12 cellular contexts compared by ENCODE assay signal in the genomic region with DNA sequence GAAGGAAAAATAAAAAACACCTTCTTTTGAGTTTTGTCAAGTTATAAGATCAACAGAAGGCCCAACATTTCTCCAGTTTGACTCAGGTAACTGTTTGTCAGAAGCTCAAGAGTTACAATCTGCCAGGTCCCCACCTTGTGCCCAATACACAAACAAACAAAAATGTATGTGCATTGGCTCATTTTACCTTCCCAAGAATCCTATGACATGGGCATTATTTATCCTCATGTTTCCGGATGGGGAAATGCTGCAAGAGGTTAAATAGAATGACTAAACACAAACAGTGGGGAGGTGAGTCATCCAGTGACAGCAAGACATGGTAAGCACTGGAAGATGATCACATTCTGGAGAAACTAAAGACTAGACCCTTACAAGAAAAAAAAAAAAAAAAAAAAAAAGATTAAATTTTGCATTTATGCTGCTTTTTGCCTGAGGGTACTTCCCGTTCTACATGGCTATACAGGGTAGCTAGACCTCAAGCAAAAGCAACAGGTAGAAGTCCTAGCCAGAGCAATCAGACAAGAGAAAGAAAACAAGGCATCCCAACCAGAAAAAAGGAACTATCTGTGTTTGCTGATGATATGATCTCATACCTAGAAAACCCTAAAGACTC. TPM values are rescaled to one million over a fixed set of nuclear protein-coding genes. Genes with fewer than 3 reads are reported as not detected.
DNase-seq lines count a peak whose midpoint lies in the region; ATAC-seq and TF ChIP-seq lines count a peak whose summit lies in the region.
"Had no signal": no experiment of that assay in that cellular context is flagged by ENCODE, and none has a peak within 500 bp of the region (broad histone marks: within the 10 kb centered on the region; RNA-seq: fewer than 3 reads in every experiment).

No MANE protein-coding gene starts in this region.

- H3K4me3 ChIP-seq in mesodermal cell (ENCODE audit: extremely low read depth, insufficient read depth, low read length, poor library complexity, severe bottlenecking): no peak overlapping the region
- H3K4me3 ChIP-seq: dorsolateral prefrontal cortex, lower lobe of right lung had no signal

- no TSS peak for BruUV-seq in Calu3 (replicated peaks; lab: Mats Ljungman, UMichigan)

- DNase-seq in Calu3: peak; percentile 58
- DNase-seq in M059J (ENCODE audit: low read depth): peak; percentile 98
- peak; percentile 69 for DNase-seq in astrocyte of the hippocampus (ENCODE audit: low read depth, low spot score)
- DNase-seq in Kasumi-1 (lab: John Stamatoyannopoulos, UW): no peak
- no peak for DNase-seq in KG1 (lab: John Stamatoyannopoulos, UW)
- DNase-seq: dorsolateral prefrontal cortex, lower lobe of right lung, NCI-H748 treated with DMSO at 0.1 percent for 48 hours had no signal

- H3K9me3 Mint-ChIP-seq in Calu3 (ENCODE audit: low read depth, unreplicated experiment): no peaks in the 10 kb centered on the region

- CTCF ChIA-PET in Calu3 (lab: Charles Lee): no interaction called here

- H3K4me1 ChIP-seq in mesodermal cell (ENCODE audit: control insufficient read depth, insufficient read depth, low read length, poor library complexity, severe bottlenecking): peaks cover 8% of the 10 kb centered on the region
- H3K4me1 ChIP-seq: lower lobe of right lung had no signal

- peaks cover 23% of the 10 kb centered on the region for H3K36me3 Mint-ChIP-seq in Calu3 (ENCODE audit: insufficient read depth, unreplicated experiment)

- 100% methylated on average over 1 of the region's 2 CpGs; no CpG with 5 or more reads in 1 of the 2 experiments for WGBS in mesodermal cell (ENCODE audit: insufficient coverage in 2 of 2), 2 experiments

- H3K36me3 ChIP-seq in mesodermal cell (ENCODE audit: control insufficient read depth, insufficient read depth, low read length): peaks cover 33% of the 10 kb centered on the region

- H3K27me3 Mint-ChIP-seq in Calu3 (ENCODE audit: unreplicated experiment): no peaks in the 10 kb centered on the region

- peaks cover 4% of the 10 kb centered on the region for H3K9me3 ChIP-seq in mesodermal cell (ENCODE audit: control insufficient read depth, low read length)
- H3K9me3 ChIP-seq: lower lobe of right lung had no signal

- H3K4me1 Mint-ChIP-seq in Calu3 (ENCODE audit: low read depth, unreplicated experiment): peaks cover 29% of the 10 kb centered on the region

- no peak for TF ChIP-seq CTCF in Calu3 (IDR thresholded peaks at IDR 0.05; ENCODE audit: unreplicated experiment)

- no peak overlapping the region for H3K4me3 Mint-ChIP-seq in Calu3 (ENCODE audit: low read depth, unreplicated experiment)

- peak overlapping the region; percentile 32 for H3K27ac ChIP-seq in mesodermal cell (ENCODE audit: low read depth, low read length, severe bottlenecking)
- H3K27ac ChIP-seq: dorsolateral prefrontal cortex, lower lobe of right lung had no signal

- ATAC-seq in GM21390 (IDR thresholded peaks at IDR 0.05; ENCODE audit: unreplicated experiment): no peak
- no peak for ATAC-seq in GM18861 (IDR thresholded peaks at IDR 0.05; ENCODE audit: unreplicated experiment)
- ATAC-seq: lower lobe of right lung had no signal

- intact Hi-C loops in Calu3 (cut with micrococcal nuclease; ENCODE audit: unreplicated experiment): loop anchor here (2.0 to 10.0 kb wide), 2 partner anchors 55 to 183 kb away; no protein-coding TSS in a partner anchor

- peak overlapping the region; percentile 76 for H3K27ac Mint-ChIP-seq in Calu3 (ENCODE audit: unreplicated experiment)

RNA-seq across cellular contexts. Expression of gene ANKRD60, which starts 23.6 kb away (rescaled TPM):
- not detected in 2 replicates for total RNA-seq in Calu3 (2022)
- total RNA-seq in M059J (2014; rRNA removed; shearing (Covaris generic)): not detected in 2 replicates
- not detected for polyA plus RNA-seq in mesodermal cell (2013, experiment 1 of 2)
- polyA plus RNA-seq in mesodermal cell (2013, experiment 2 of 2): not detected
- total RNA-seq: lower lobe of right lung, urinary bladder had no signal
- polyA plus RNA-seq: urinary bladder had no signal

RNA-seq across cellular contexts. Expression of gene RAB22A, which starts 57.4 kb away (rescaled TPM):
- total RNA-seq in Calu3 (2022): 28.9 and 29.0 TPM in 2 replicates
- total RNA-seq in M059J (2014; rRNA removed; shearing (Covaris generic)): 19.5 and 25.5 TPM in 2 replicates
- 6.8 TPM for polyA plus RNA-seq in mesodermal cell (2013, experiment 1 of 2)
- polyA plus RNA-seq in mesodermal cell (2013, experiment 2 of 2): 6.3 TPM

Comparison
In these comparisons a context has a peak if more than half of its experiments do, and no peak if none do; other contexts are left out.
1. DNase-seq: peak in Calu3 (single experiment), M059J (single experiment) and astrocyte of the hippocampus (single experiment); none in Kasumi-1 (0 of 2) and KG1 (single experiment).